16 cellular contexts compared by ENCODE assay signal in the genomic region with DNA sequence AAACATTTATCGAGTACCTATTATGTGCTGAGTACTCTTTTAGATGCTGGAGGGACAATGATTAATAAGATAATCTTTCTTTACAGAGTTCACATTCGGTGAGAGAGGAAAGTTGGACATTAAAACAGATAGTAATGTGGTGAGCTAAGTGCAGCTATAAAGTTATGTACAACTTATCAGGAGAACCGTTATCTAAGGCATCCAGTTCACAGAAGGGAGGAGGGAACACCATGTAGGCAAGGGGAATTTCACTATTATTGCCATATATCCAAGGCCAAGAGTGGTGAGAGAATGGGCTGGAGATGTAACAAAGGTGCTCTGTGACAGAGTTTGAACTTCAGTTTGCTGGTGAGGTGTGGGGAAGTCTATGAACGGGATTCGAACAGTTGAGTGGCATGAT.
DNase-seq lines count a peak whose midpoint lies in the region; ATAC-seq and TF ChIP-seq lines count a peak whose summit lies in the region.
"Had no signal": no experiment of that assay in that cellular context is flagged by ENCODE, and none has a peak within 500 bp of the region (broad histone marks: within the 10 kb centered on the region; RNA-seq: fewer than 3 reads in every experiment).

No MANE protein-coding gene starts in this region.

- H3K27ac Mint-ChIP-seq in Calu3 (ENCODE audit: unreplicated experiment) (peak overlapping the region; percentile 29), WTC11 (peak overlapping the region; percentile 3; the same call in 1 of the 2 replicates), immature natural killer cell (no peak overlapping the region)

- H3K4me2 ChIP-seq in MM.1S (ENCODE audit: low read depth, low read length) = peak overlapping the region; percentile 22; the same call in 1 of the 2 replicates
- H3K4me2 ChIP-seq in Karpas-422 (ENCODE audit: low read depth, low read length, poor library complexity, severe bottlenecking) = no peak overlapping the region
- H3K4me2 ChIP-seq: KMS-11 had no signal

- intact Hi-C loops in Calu3 (cut with micrococcal nuclease; ENCODE audit: unreplicated experiment) = no loop called here

- peaks cover 39% of the 10 kb centered on the region for H3K4me1 Mint-ChIP-seq in Calu3 (ENCODE audit: low read depth, unreplicated experiment)
- H3K4me1 Mint-ChIP-seq in WTC11 = peaks cover 21% of the 10 kb centered on the region
- H3K4me1 Mint-ChIP-seq in immature natural killer cell = no peaks in the 10 kb centered on the region

- no peaks in the 10 kb centered on the region for H3K27me3 Mint-ChIP-seq in Calu3 (ENCODE audit: unreplicated experiment)
- H3K27me3 Mint-ChIP-seq in WTC11 (ENCODE audit: low read depth) = no peaks in the 10 kb centered on the region
- H3K27me3 Mint-ChIP-seq in immature natural killer cell (ENCODE audit: low read depth in 3 of 3) = peaks cover 0 to 3% (median 0%) of the 10 kb centered on the region in 3 donors

- H3K27me3 ChIP-seq in MM.1S (replicated peaks; ENCODE audit: insufficient read depth, low read length) (no peaks in the 10 kb centered on the region), Karpas-422 (ENCODE audit: low read length) (no peaks in the 10 kb centered on the region)
- H3K27me3 ChIP-seq: MG63 had no signal

- BruUV-seq in Calu3 (replicated peaks; lab: Mats Ljungman, UMichigan) = no TSS peak

- H3K9me3 Mint-ChIP-seq in Calu3 (ENCODE audit: low read depth, unreplicated experiment) (peaks cover 3% of the 10 kb centered on the region), WTC11 (peaks cover 17% of the 10 kb centered on the region), immature natural killer cell (no peaks in the 10 kb centered on the region)

- H3K4me3 Mint-ChIP-seq in Calu3 (ENCODE audit: low read depth, unreplicated experiment) (no peak overlapping the region), WTC11 (no peak overlapping the region), immature natural killer cell (no peak overlapping the region)

- H3K36me3 Mint-ChIP-seq in Calu3 (ENCODE audit: insufficient read depth, unreplicated experiment) (no peaks in the 10 kb centered on the region), WTC11 (peaks cover 11% of the 10 kb centered on the region), immature natural killer cell (no peaks in the 10 kb centered on the region)

- no peak for ATAC-seq in WTC11
- ATAC-seq: HepG2 had no signal

- CTCF ChIA-PET in Calu3 (lab: Charles Lee) = interaction anchor here (0.5 kb wide), 2 partner anchors 9 to 398 kb away, joined by 3 read pairs; no protein-coding TSS in a partner anchor
- CTCF ChIA-PET in WTC11 (lab: Charles Lee) = no interaction called here

- peaks cover 89% of the 10 kb centered on the region for H3K79me2 ChIP-seq in MM.1S (ENCODE audit: low read length)
- H3K79me2 ChIP-seq in Karpas-422 (ENCODE audit: low read length) = no peaks in the 10 kb centered on the region

- H3K9ac ChIP-seq in MM.1S (ENCODE audit: low read length) = peak overlapping the region; percentile 34; the same call in 1 of the 2 replicates
- H3K9ac ChIP-seq in Karpas-422 (ENCODE audit: low read length) = no peak overlapping the region
- H3K9ac ChIP-seq: KMS-11 had no signal

- H3K27ac ChIP-seq in MM.1S (ENCODE audit: low read length) = peak overlapping the region; percentile 89
- H3K27ac ChIP-seq in Karpas-422 (ENCODE audit: low read length) = no peak overlapping the region
- H3K27ac ChIP-seq: C4-2B, KMS-11 had no signal

- TF ChIP-seq CTCF in Calu3 (IDR thresholded peaks at IDR 0.05; ENCODE audit: unreplicated experiment) = no peak
- no peak for TF ChIP-seq CTCF in MM.1S (IDR thresholded peaks at IDR 0.05; ENCODE audit: low read length)
- no peak for TF ChIP-seq CTCF in WTC11 (IDR thresholded peaks at IDR 0.05)
- TF ChIP-seq CTCF in fibroblast of villous mesenchyme (IDR thresholded peaks at IDR 0.05; ENCODE audit: insufficient read depth, low read depth, low read length) = no peak

- H4K20me1 ChIP-seq in MM.1S (ENCODE audit: insufficient read depth, low read length) (no peaks in the 10 kb centered on the region), Karpas-422 (ENCODE audit: insufficient read depth, low read depth, low read length) (no peaks in the 10 kb centered on the region)

- H3K4me1 ChIP-seq in MM.1S (ENCODE audit: low read length) = peaks cover 71% of the 10 kb centered on the region
- H3K4me1 ChIP-seq in Karpas-422 (ENCODE audit: low read length) = no peaks in the 10 kb centered on the region

- peaks cover 50% of the 10 kb centered on the region for H3F3A ChIP-seq in MM.1S (ENCODE audit: insufficient read depth, low read length)

- H3K9me2 ChIP-seq in MM.1S (replicated peaks; ENCODE audit: insufficient read depth, low read length) = no peaks in the 10 kb centered on the region
- H3K9me2 ChIP-seq in Karpas-422 (replicated peaks; ENCODE audit: insufficient read depth, low read length) = no peaks in the 10 kb centered on the region

- no peaks in the 10 kb centered on the region for H3K9me3 ChIP-seq in MM.1S (replicated peaks; ENCODE audit: insufficient read depth, low read length)
- no peaks in the 10 kb centered on the region for H3K9me3 ChIP-seq in Karpas-422 (ENCODE audit: low read length)
- H3K9me3 ChIP-seq: MG63 had no signal

- H3K36me3 ChIP-seq in MM.1S (replicated peaks; ENCODE audit: insufficient read depth, low read length) (no peaks in the 10 kb centered on the region), Karpas-422 (ENCODE audit: insufficient read depth, low read length) (no peaks in the 10 kb centered on the region)
- H3K36me3 ChIP-seq: MG63 had no signal

- DNase-seq in Calu3 (no peak), MM.1S (no peak), WTC11 (ENCODE audit: low spot score) (no peak), fibroblast of villous mesenchyme (ENCODE audit: low read depth) (peak; percentile 57), OCI-M2 (lab: John Stamatoyannopoulos, UW; ENCODE audit: unreplicated experiment) (no peak), immature natural killer cell (no peak), Karpas-422 (no peak)
- DNase-seq: GF-D8, MG63, NCI-H1092 treated with DMSO at 0.1 percent for 48 hours, NCI-H2081 treated with DMSO at 0.1 percent for 48 hours, NCI-H524, SIG-M5 had no signal

- POLR2A ChIA-PET in WTC11 (lab: Charles Lee) = no interaction called here

- H2AFZ ChIP-seq in MM.1S (ENCODE audit: low read length) = no peak overlapping the region
- H2AFZ ChIP-seq in Karpas-422 (ENCODE audit: low read length) = no peak overlapping the region

- no peak overlapping the region for H3K4me3 ChIP-seq in MM.1S (ENCODE audit: low read length)
- H3K4me3 ChIP-seq in fibroblast of villous mesenchyme (ENCODE audit: low read depth, low read length) = no peak overlapping the region
- H3K4me3 ChIP-seq in Karpas-422 (ENCODE audit: low read length) = no peak overlapping the region
- H3K4me3 ChIP-seq: MG63 had no signal

TF ChIP-seq in WTC11, 78 proteins besides CTCF, POLR2A, EP300 and RAD21:
- TF ChIP-seq SP1 (CRISPR knock-in tag; conservative IDR thresholded peaks at IDR 0.05) (no peak), PRRX2 (CRISPR knock-in tag; IDR thresholded peaks at IDR 0.05) (no peak), RELA (CRISPR knock-in tag; IDR thresholded peaks at IDR 0.05; ENCODE audit: borderline replicate concordance) (no peak)

Comparison
In these comparisons a context has a peak if more than half of its experiments do, and no peak if none do; other contexts are left out.
1. H3K27ac Mint-ChIP-seq: peak in Calu3 (single experiment) and WTC11 (single experiment); none in immature natural killer cell (0 of 6).